26 cellular contexts compared by ENCODE assay signal in the genomic region with DNA sequence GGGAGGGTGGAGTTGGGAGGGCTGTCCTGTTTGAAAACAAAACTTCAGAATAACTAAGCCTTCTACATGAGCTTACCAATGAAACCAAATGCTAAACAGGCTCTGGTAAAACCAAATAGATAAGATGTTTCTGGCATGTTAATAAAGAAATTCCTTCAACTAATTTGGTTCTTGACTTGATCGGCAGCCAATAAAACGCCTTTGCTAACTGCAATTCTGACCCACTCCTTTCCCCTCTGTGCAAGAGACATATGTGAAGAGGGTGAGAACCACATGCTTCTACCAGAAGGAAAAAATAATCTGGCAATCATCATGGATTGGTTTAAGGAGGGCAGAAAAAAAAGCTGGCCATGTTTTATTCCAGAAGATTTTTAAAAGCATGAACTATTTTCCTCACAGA. TPM values are rescaled to one million over a fixed set of nuclear protein-coding genes. Genes with fewer than 3 reads are reported as not detected.
DNase-seq lines count a peak whose midpoint lies in the region; ATAC-seq and TF ChIP-seq lines count a peak whose summit lies in the region.
"Had no signal": no experiment of that assay in that cellular context is flagged by ENCODE, and none has a peak within 500 bp of the region (broad histone marks: within the 10 kb centered on the region; RNA-seq: fewer than 3 reads in every experiment).

No MANE protein-coding gene starts in this region.

- H3K27ac ChIP-seq in osteoblast (ENCODE audit: low read depth, low read length), result no peak overlapping the region
- H3K27ac ChIP-seq: BLaER1 treated with 17β-estradiol and CSF1 and Interleukin-3, amounts not matched to agents 10 nM and 100 nM; ovary; right atrium auricular region; transverse colon had no signal

- H3K9me3 ChIP-seq in osteoblast (ENCODE audit: low read depth, low read length), result no peaks in the 10 kb centered on the region
- H3K9me3 ChIP-seq: ovary, right atrium auricular region, transverse colon had no signal

- TF ChIP-seq CTCF in HFF-Myc (IDR thresholded peaks at IDR 0.05; ENCODE audit: low read depth, low read length, missing control alignments) (no peak), astrocyte of the spinal cord (IDR thresholded peaks at IDR 0.05; ENCODE audit: low read depth, low read length) (no peak), osteoblast (IDR thresholded peaks at IDR 0.05; ENCODE audit: extremely low read depth, low read depth, low read length) (no peak)

- in situ Hi-C loops in astrocyte of the spinal cord (cut with HindIII; ENCODE audit: low sequenced_read_pairs), result no loop called here

- no peaks in the 10 kb centered on the region for H3K36me3 ChIP-seq in osteoblast (ENCODE audit: insufficient read depth, low read length)
- H3K36me3 ChIP-seq: BLaER1 treated with 17β-estradiol and CSF1 and Interleukin-3, amounts not matched to agents 10 nM and 100 nM; ovary; right atrium auricular region; transverse colon had no signal

- peaks cover 87% of the 10 kb centered on the region for H3K79me2 ChIP-seq in osteoblast (ENCODE audit: insufficient read depth, low read length)

- peak overlapping the region; percentile 1 for H3K4me2 ChIP-seq in osteoblast (ENCODE audit: insufficient read depth, low read length)
- H3K4me2 ChIP-seq: BLaER1 treated with 17β-estradiol and CSF1 and Interleukin-3, amounts not matched to agents 10 nM and 100 nM had no signal

- no peaks in the 10 kb centered on the region for H4K20me1 ChIP-seq in osteoblast (ENCODE audit: insufficient read depth, low read length)

- H3K4me1 ChIP-seq in osteoblast (ENCODE audit: insufficient read depth, low read length), result peaks cover 61% of the 10 kb centered on the region

- no peaks in the 10 kb centered on the region for H3K36me3 Mint-ChIP-seq in activated T-helper 2 cell treated with anti-CD3 and anti-CD28 coated beads, Interferon-gamma antibody, Interleukin-2, Interleukin-4, amounts not matched to agents 10 μg/mL and 5 μg/mL and 100 μg/mL, durations not matched to agents 14 hours and 24 hours and 36 hours (ENCODE audit: low read depth)
- H3K36me3 Mint-ChIP-seq: activated naive CD4-positive, alpha-beta T cell treated with anti-CD3 and anti-CD28 coated beads, Interleukin-2, amount 10 ng/mL, durations not matched to agents 7 days and 5 days had no signal

- H3K4me3 ChIP-seq in HFF-Myc (replicated peaks; ENCODE audit: low read depth, low read length) (no peak overlapping the region), astrocyte of the spinal cord (ENCODE audit: low read depth, low read length) (no peak overlapping the region), osteoblast (ENCODE audit: insufficient read depth, low read length) (no peak overlapping the region)
- H3K4me3 ChIP-seq: BLaER1 treated with 17β-estradiol and CSF1 and Interleukin-3, amounts not matched to agents 10 nM and 100 nM; ovary; right atrium auricular region; transverse colon had no signal

- no peak overlapping the region for H3K4me3 Mint-ChIP-seq in activated T-helper 2 cell treated with anti-CD3 and anti-CD28 coated beads, Interferon-gamma antibody, Interleukin-2, Interleukin-4, amounts not matched to agents 10 μg/mL and 5 μg/mL and 100 μg/mL, durations not matched to agents 14 hours and 24 hours and 36 hours (ENCODE audit: low read depth)
- H3K4me3 Mint-ChIP-seq: activated CD4-positive, alpha-beta T cell treated with anti-CD3 and anti-CD28 coated beads for 36 hours; activated naive CD4-positive, alpha-beta T cell treated with anti-CD3 and anti-CD28 coated beads, Interleukin-2, amount 10 ng/mL, durations not matched to agents 7 days and 5 days; activated T-cell treated with anti-CD3 and anti-CD28 coated beads, Interleukin-2, amount 50 U/mL, for 4 hours; naive thymus-derived CD4-positive, alpha-beta T cell; stimulated activated naive CD8-positive, alpha-beta T cell treated with anti-CD3 and anti-CD28 coated beads, Interleukin-15, amount 100 ng/mL, for 72 hours; T-helper 1 cell treated with Interleukin-12 subunit alpha and Interleukin-12 subunit beta and Interleukin-4 antibody, amounts not matched to agents 30 μg/mL and 1 μg/mL, for 36 hours had no signal

- no peak overlapping the region for H2AFZ ChIP-seq in osteoblast (ENCODE audit: low read length)

- peaks cover 33% of the 10 kb centered on the region for H3K4me1 Mint-ChIP-seq in activated T-helper 2 cell treated with anti-CD3 and anti-CD28 coated beads, Interferon-gamma antibody, Interleukin-2, Interleukin-4, amounts not matched to agents 10 μg/mL and 5 μg/mL and 100 μg/mL, durations not matched to agents 14 hours and 24 hours and 36 hours (ENCODE audit: low read depth)
- H3K4me1 Mint-ChIP-seq: activated naive CD4-positive, alpha-beta T cell treated with anti-CD3 and anti-CD28 coated beads, Interleukin-2, amount 10 ng/mL, durations not matched to agents 7 days and 5 days had no signal

- H3K9me3 Mint-ChIP-seq in activated T-helper 2 cell treated with anti-CD3 and anti-CD28 coated beads, Interferon-gamma antibody, Interleukin-2, Interleukin-4, amounts not matched to agents 10 μg/mL and 5 μg/mL and 100 μg/mL, durations not matched to agents 14 hours and 24 hours and 36 hours, result no peaks in the 10 kb centered on the region
- H3K9me3 Mint-ChIP-seq: activated naive CD4-positive, alpha-beta T cell treated with anti-CD3 and anti-CD28 coated beads, Interleukin-2, amount 10 ng/mL, durations not matched to agents 7 days and 5 days; activated T-cell treated with anti-CD3 and anti-CD28 coated beads, Interleukin-2, amount 50 U/mL, for 4 hours; T-helper 1 cell treated with Interleukin-12 subunit alpha and Interleukin-12 subunit beta and Interleukin-4 antibody, amounts not matched to agents 30 μg/mL and 1 μg/mL, for 36 hours had no signal

- DNase-seq in DMS 273 (lab: John Stamatoyannopoulos, UW; ENCODE audit: unreplicated experiment) (peak; percentile 74), HFF-Myc (ENCODE audit: extremely low read depth, low read depth) (peak; percentile 51), astrocyte of the spinal cord (ENCODE audit: low read depth, low spot score) (peak; percentile 28), osteoblast (ENCODE audit: insufficient read length, low spot score, missing footprints) (no peak), SKM-1 (lab: John Stamatoyannopoulos, UW; ENCODE audit: unreplicated experiment) (no peak), activated gamma-delta T cell treated with Interleukin-2 at 50 U/mL for 16 hours (no peak)
- no peak for DNase-seq in activated T-helper 2 cell treated with anti-CD3 and anti-CD28 coated beads, Interferon-gamma antibody, Interleukin-2, Interleukin-4, amounts not matched to agents 10 μg/mL and 5 μg/mL and 100 μg/mL, durations not matched to agents 14 hours and 24 hours and 36 hours (ENCODE audit: low spot score)
- DNase-seq: activated CD4-positive, alpha-beta T cell treated with anti-CD3 and anti-CD28 coated beads for 36 hours; activated naive CD4-positive, alpha-beta T cell treated with anti-CD3 and anti-CD28 coated beads, Interleukin-2, amount 10 ng/mL, durations not matched to agents 7 days and 5 days; activated T-cell treated with anti-CD3 and anti-CD28 coated beads, Interleukin-2, amount 50 U/mL, for 4 hours; aorta; cerebellar nuclear complex; glutamatergic neuron; mesendoderm; naive thymus-derived CD4-positive, alpha-beta T cell; NCI-H1048; NCI-H2029; NCI-H345; ovary; SHP77 treated with DMSO at 0.1 percent for 48 hours; stimulated activated naive CD8-positive, alpha-beta T cell treated with anti-CD3 and anti-CD28 coated beads, Interleukin-15, amount 100 ng/mL, for 72 hours; transverse colon had no signal

- H3K27ac Mint-ChIP-seq in activated T-helper 2 cell treated with anti-CD3 and anti-CD28 coated beads, Interferon-gamma antibody, Interleukin-2, Interleukin-4, amounts not matched to agents 10 μg/mL and 5 μg/mL and 100 μg/mL, durations not matched to agents 14 hours and 24 hours and 36 hours, result no peak overlapping the region
- H3K27ac Mint-ChIP-seq: activated CD4-positive, alpha-beta T cell treated with anti-CD3 and anti-CD28 coated beads for 36 hours; activated naive CD4-positive, alpha-beta T cell treated with anti-CD3 and anti-CD28 coated beads, Interleukin-2, amount 10 ng/mL, durations not matched to agents 7 days and 5 days; naive thymus-derived CD4-positive, alpha-beta T cell; stimulated activated naive CD8-positive, alpha-beta T cell treated with anti-CD3 and anti-CD28 coated beads, Interleukin-15, amount 100 ng/mL, for 72 hours; T-helper 1 cell treated with Interleukin-12 subunit alpha and Interleukin-12 subunit beta and Interleukin-4 antibody, amounts not matched to agents 30 μg/mL and 1 μg/mL, for 36 hours had no signal

- H3K27me3 ChIP-seq in osteoblast (ENCODE audit: insufficient read depth, low read length), result no peaks in the 10 kb centered on the region
- H3K27me3 ChIP-seq: BLaER1 treated with 17β-estradiol and CSF1 and Interleukin-3, amounts not matched to agents 10 nM and 100 nM; ovary; right atrium auricular region; transverse colon had no signal

- H3K27me3 Mint-ChIP-seq in activated T-helper 2 cell treated with anti-CD3 and anti-CD28 coated beads, Interferon-gamma antibody, Interleukin-2, Interleukin-4, amounts not matched to agents 10 μg/mL and 5 μg/mL and 100 μg/mL, durations not matched to agents 14 hours and 24 hours and 36 hours (ENCODE audit: low read depth), result no peaks in the 10 kb centered on the region
- H3K27me3 Mint-ChIP-seq: activated CD4-positive, alpha-beta T cell treated with anti-CD3 and anti-CD28 coated beads for 36 hours; activated naive CD4-positive, alpha-beta T cell treated with anti-CD3 and anti-CD28 coated beads, Interleukin-2, amount 10 ng/mL, durations not matched to agents 7 days and 5 days; naive thymus-derived CD4-positive, alpha-beta T cell; stimulated activated naive CD8-positive, alpha-beta T cell treated with anti-CD3 and anti-CD28 coated beads, Interleukin-15, amount 100 ng/mL, for 72 hours had no signal

- no peak for ATAC-seq in HG02981 (IDR thresholded peaks at IDR 0.05; ENCODE audit: unreplicated experiment)
- ATAC-seq: activated CD4-positive, alpha-beta T cell treated with anti-CD3 and anti-CD28 coated beads for 36 hours; activated T-cell treated with anti-CD3 and anti-CD28 coated beads, Interleukin-2, amount 50 U/mL, for 4 hours; naive thymus-derived CD4-positive, alpha-beta T cell; stimulated activated naive CD8-positive, alpha-beta T cell treated with anti-CD3 and anti-CD28 coated beads, Interleukin-15, amount 100 ng/mL, for 72 hours had no signal

- intact Hi-C loops in activated T-helper 2 cell treated with anti-CD3 and anti-CD28 coated beads, Interferon-gamma antibody, Interleukin-2, Interleukin-4, amounts not matched to agents 10 μg/mL and 5 μg/mL and 100 μg/mL, durations not matched to agents 14 hours and 24 hours and 36 hours (cut with micrococcal nuclease), result no loop called here

RNA-seq across cellular contexts. Expression of a gene that starts 20.9 kb away (rescaled TPM):
- total RNA-seq in osteoblast, result 49.8 and 51.8 TPM in 2 replicates
- 19.3 and 22.7 TPM in 2 replicates for total RNA-seq in activated T-helper 2 cell treated with anti-CD3 and anti-CD28 coated beads, Interferon-gamma antibody, Interleukin-2, Interleukin-4, amounts not matched to agents 10 μg/mL and 5 μg/mL and 100 μg/mL, durations not matched to agents 14 hours and 24 hours and 36 hours

Comparison
In these comparisons a context has a peak if more than half of its experiments do, and no peak if none do; other contexts are left out.
1. DNase-seq: peak in DMS 273 (single experiment), HFF-Myc (single experiment) and astrocyte of the spinal cord (single experiment); none in osteoblast (single experiment), SKM-1 (single experiment), activated T-helper 2 cell treated with anti-CD3 and anti-CD28 coated beads, Interferon-gamma antibody, Interleukin-2, Interleukin-4, amounts not matched to agents 10 μg/mL and 5 μg/mL and 100 μg/mL, durations not matched to agents 14 hours and 24 hours and 36 hours (single experiment) and activated gamma-delta T cell treated with Interleukin-2 at 50 U/mL for 16 hours (single experiment).